ENCODE assay signal across 1 cellular context in the genomic region with DNA sequence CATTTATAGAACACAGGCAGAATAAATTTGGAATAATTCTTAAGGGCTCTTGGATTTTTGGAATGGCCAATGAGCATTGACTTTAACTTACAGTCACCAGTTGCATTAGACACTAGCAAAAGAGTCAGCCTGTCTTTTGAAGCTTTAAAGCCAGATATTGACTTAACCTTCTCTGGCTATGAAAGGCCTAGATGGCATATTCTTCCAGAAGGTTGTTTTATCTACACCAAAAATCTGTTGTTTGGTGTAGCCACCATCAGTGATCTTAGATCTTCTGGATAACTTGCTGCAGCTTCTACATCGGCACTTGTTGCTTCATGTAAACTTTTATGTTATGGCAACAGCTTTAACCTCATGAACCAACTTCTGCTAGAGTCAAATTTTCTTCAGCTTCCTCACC.
TF ChIP-seq lines count a peak whose summit lies in the region.

No MANE protein-coding gene starts in this region.

TF ChIP-seq in HepG2, 621 proteins besides CTCF, POLR2A, EP300 and RAD21:
- TF ChIP-seq KDM6A (CRISPR knock-in tag; IDR thresholded peaks at IDR 0.05; ENCODE audit: low read depth), result no peak
- TF ChIP-seq REL (CRISPR knock-in tag; conservative IDR thresholded peaks at IDR 0.05), result no peak
- peak; percentile 95 for TF ChIP-seq RFX5 (IDR thresholded peaks at IDR 0.05; ENCODE audit: low read depth, low read length)
